26 cellular contexts compared by ENCODE assay signal in genomic region chr4:94011190-94011589, GRCh38.
DNase-seq lines count a peak whose midpoint lies in the region; ATAC-seq, FAIRE-seq and TF ChIP-seq lines count a peak whose summit lies in the region.
"Had no signal": no experiment of that assay in that cellular context is flagged by ENCODE, and none has a peak within 500 bp of the region (broad histone marks: within the 10 kb centered on the region; RNA-seq: fewer than 3 reads in every experiment).

No MANE protein-coding gene starts in this region.

- H3K9me1 ChIP-seq in K562 (ENCODE audit: control insufficient read depth, insufficient read depth, low read length): no peaks in the 10 kb centered on the region

- no peaks in the 10 kb centered on the region for H4K20me1 ChIP-seq in GM23338 (replicated peaks; ENCODE audit: insufficient read depth)
- H4K20me1 ChIP-seq in K562 (replicated peaks; ENCODE audit: control insufficient read depth, insufficient read depth, low read length): no peaks in the 10 kb centered on the region

- no peak for TF ChIP-seq CTCF in GM23338 (conservative IDR thresholded peaks at IDR 0.05; ENCODE audit: low read depth in 2 of 2)
- no peak for TF ChIP-seq CTCF in K562 (IDR thresholded peaks at IDR 0.05 in 2 of 3, conservative IDR thresholded peaks at IDR 0.05 in 1 of 3; ENCODE audit: insufficient read depth in 2 of 3, low read depth in 1 of 3, low read length in 3 of 3)
- TF ChIP-seq CTCF in RWPE1 (conservative IDR thresholded peaks at IDR 0.05; ENCODE audit: low read depth): no peak

- H3K27ac Mint-ChIP-seq in GM23338: 0 out of 2 replicates have a peak overlapping the region, but pooled peaks have one; percentile 1
- H3K27ac Mint-ChIP-seq: CD14-positive monocyte; CD8-positive, alpha-beta memory T cell; T-cell had no signal

- H3K4me2 ChIP-seq in GM23338: no peak overlapping the region
- peak overlapping the region; percentile 27; the same call in 1 of the 2 replicates for H3K4me2 ChIP-seq in K562 (ENCODE audit: insufficient read depth, low read length)

- ATAC-seq in GM23338: peak; percentile 61
- ATAC-seq in K562: peak; percentile 60
- ATAC-seq: PC-3, Right ventricle myocardium inferior, T-cell had no signal

- no peak for TF ChIP-seq EP300 in K562 (IDR thresholded peaks at IDR 0.05; ENCODE audit: low read length)

- POLR2A ChIA-PET in K562 (lab: Yijun Ruan, JAX) (interaction anchor here (0.6 to 1.6 kb wide), 2 partner anchors 9 to 82 kb away, joined by 3 read pairs; no protein-coding TSS in a partner anchor), RWPE1 (lab: Yijun Ruan, JAX; ENCODE audit: low non-redundant PET) (no interaction called here)

- H3K9me3 Mint-ChIP-seq in GM23338: no peaks in the 10 kb centered on the region

- TF ChIP-seq POLR2A in K562 (conservative IDR thresholded peaks at IDR 0.05): no peak

- no TSS peak for BruUV-seq in K562 (replicated peaks; lab: Mats Ljungman, UMichigan)

- peak overlapping the region; percentile 34; the same call in 1 of the 2 replicates for H2AFZ ChIP-seq in GM23338
- H2AFZ ChIP-seq in K562 (ENCODE audit: low read depth, low read length): no peak overlapping the region; the same call in 1 of the 2 replicates

- intact Hi-C loops in K562 (cut with micrococcal nuclease) (no loop called here), head of caudate nucleus (cut with DNase I) (no loop called here)

- no peak overlapping the region for H3K9ac ChIP-seq in K562 (ENCODE audit: insufficient read depth in 1 of 2, low read depth in 2 of 2, low read length in 2 of 2)

- CTCF ChIA-PET in K562 (lab: Yijun Ruan, JAX; ENCODE audit: low intra/inter-chr PET ratio) (no interaction called here), RWPE1 (lab: Yijun Ruan, JAX) (no interaction called here)

- H3K9me2 ChIP-seq in GM23338 (ENCODE audit: insufficient read depth): no peaks in the 10 kb centered on the region

- H3K36me3 ChIP-seq in GM23338 (ENCODE audit: insufficient read depth) (no peaks in the 10 kb centered on the region), K562 (ENCODE audit: control insufficient read depth, insufficient read depth, low read length) (no peaks in the 10 kb centered on the region)
- H3K36me3 ChIP-seq: BE2C, SJCRH30 had no signal

- no peaks in the 10 kb centered on the region for H3K4me1 ChIP-seq in GM23338 (ENCODE audit: insufficient read depth)
- peaks cover 0 to 3% of the 10 kb centered on the region in 2 experiments; a peak in 1 of 5 replicates for H3K4me1 ChIP-seq in K562 (replicated peaks in 1 of 2; ENCODE audit: control insufficient read depth in 2 of 2, insufficient read depth in 2 of 2, low read length in 2 of 2)
- H3K4me1 ChIP-seq: BE2C, SJCRH30 had no signal

- H3K4me3 ChIP-seq in GM23338 (no peak overlapping the region), K562 (no peak overlapping the region)
- H3K4me3 ChIP-seq: SJCRH30 had no signal

- H3K27ac ChIP-seq in GM23338 (ENCODE audit: low read depth) (no peak overlapping the region), K562 (ENCODE audit: extremely low read depth, low read depth, low read length) (no peak overlapping the region), RWPE1 (no peak overlapping the region)
- H3K27ac ChIP-seq: SJCRH30 had no signal

- no peak for FAIRE-seq in K562 (lab: Jason Lieb, UNC)
- FAIRE-seq: GM18507 had no signal

- no peak for TF ChIP-seq RAD21 in K562 (CRISPR knock-in tag; conservative IDR thresholded peaks at IDR 0.05 in 1 of 2, IDR thresholded peaks at IDR 0.05 in 1 of 2)

- H3K9me3 ChIP-seq in K562 (replicated peaks; ENCODE audit: control insufficient read depth, insufficient read depth, low read depth, low read length): no peaks in the 10 kb centered on the region; the same call in 1 of the 2 replicates
- H3K9me3 ChIP-seq: BE2C, SJCRH30 had no signal

- in situ Hi-C loops in K562 (cut with MboI): no loop called here

- 0% methylated on average over 2 of the region's 2 CpGs for WGBS in K562 (ENCODE audit: insufficient coverage, low coverage, missing lambda C conversion rate)

- no peaks in the 10 kb centered on the region for H3F3A ChIP-seq in GM23338 (replicated peaks; ENCODE audit: low read depth)

- no peaks in the 10 kb centered on the region for H3K36me3 Mint-ChIP-seq in GM23338 (ENCODE audit: low read depth)
- H3K36me3 Mint-ChIP-seq: CD14-positive monocyte; CD8-positive, alpha-beta memory T cell; T-cell had no signal

- DNase-seq in GM23338 (ENCODE audit: low spot score) (peak; percentile 7), K562 (ENCODE audit: extremely low read depth in 1 of 4, low spot score in 3 of 4) (peak; percentile 8 to 41 (median 20)), islet precursor cell (peak; percentile 52), head of caudate nucleus (no peak), NCI-H446 (lab: John Stamatoyannopoulos, UW) (no peak), hippocampal formation (lab: John Stamatoyannopoulos, UW) (no peak), RWPE1 (ENCODE audit: low spot score) (no peak)
- DNase-seq: BE2C; Calu3; CD8-positive, alpha-beta memory T cell; H7; KBM-7; MV-4-11; NCI-H1105; NCI-H1436 treated with DMSO at 0.1 percent for 48 hours; NCI-H2029 treated with DMSO at 0.1 percent for 48 hours; NCI-H2171; NCI-H226; NCI-H524; NCI-H748 treated with DMSO at 0.1 percent for 48 hours; PC-3; SJCRH30; T-cell had no signal

- H3K4me1 Mint-ChIP-seq in GM23338: no peaks in the 10 kb centered on the region
- H3K4me1 Mint-ChIP-seq: CD14-positive monocyte; CD8-positive, alpha-beta memory T cell; T-cell had no signal

- H3K27me3 ChIP-seq in GM23338 (ENCODE audit: insufficient read depth) (no peaks in the 10 kb centered on the region), K562 (ENCODE audit: control insufficient read depth in 2 of 2, insufficient read depth in 2 of 2, low read length in 2 of 2) (no peaks in the 10 kb centered on the region)
- H3K27me3 ChIP-seq: BE2C, SJCRH30 had no signal

- H3K79me2 ChIP-seq in GM23338 (replicated peaks; ENCODE audit: insufficient read depth): no peaks in the 10 kb centered on the region
- H3K79me2 ChIP-seq in K562 (ENCODE audit: control insufficient read depth, insufficient read depth, low read length): no peaks in the 10 kb centered on the region

- peaks cover 2% of the 10 kb centered on the region for H3K27me3 Mint-ChIP-seq in GM23338 (ENCODE audit: insufficient read depth, low read depth, poor library complexity)
- H3K27me3 Mint-ChIP-seq: CD8-positive, alpha-beta memory T cell; T-cell had no signal

- H3K4me3 Mint-ChIP-seq in GM23338: no peak overlapping the region
- H3K4me3 Mint-ChIP-seq: CD14-positive monocyte; CD8-positive, alpha-beta memory T cell; T-cell had no signal

TF ChIP-seq in GM23338, 12 proteins besides CTCF, POLR2A, EP300 and RAD21 (continues in another document):
- TF ChIP-seq REST (IDR thresholded peaks at IDR 0.05; ENCODE audit: unreplicated experiment) (no peak), JUNB (IDR thresholded peaks at IDR 0.05; ENCODE audit: unreplicated experiment) (no peak), STAT1 (IDR thresholded peaks at IDR 0.05; ENCODE audit: unreplicated experiment) (no peak)

TF ChIP-seq in K562, 482 proteins besides CTCF, POLR2A, EP300 and RAD21:
- peak; percentile 42; the same call in 1 of the 2 replicates for TF ChIP-seq CBFA2T2 (conservative IDR thresholded peaks at IDR 0.05)
- TF ChIP-seq TRIM25 (IDR thresholded peaks at IDR 0.05; ENCODE audit: borderline replicate concordance): no peak
- 0 out of 2 replicates have a peak, but pooled peaks have one; percentile 17 for TF ChIP-seq DPF2 (IDR thresholded peaks at IDR 0.05)
- no peak for TF ChIP-seq KAT2B (IDR thresholded peaks at IDR 0.05; ENCODE audit: low read depth, low read length)
- TF ChIP-seq TEAD4 (IDR thresholded peaks at IDR 0.05; ENCODE audit: low read length): peak; percentile 41; the same call in 1 of the 2 replicates
- no peak for TF ChIP-seq TEAD4 (CRISPR knock-in tag; IDR thresholded peaks at IDR 0.05; ENCODE audit: borderline replicate concordance)
- TF ChIP-seq CBFA2T3 (IDR thresholded peaks at IDR 0.05): peak; percentile 55
- TF ChIP-seq TAL1 (IDR thresholded peaks at IDR 0.05): peak; percentile 60; the same call in 1 of the 2 replicates
- TF ChIP-seq ZNF124 (CRISPR knock-in tag; IDR thresholded peaks at IDR 0.05): no peak
- peak; percentile 52; the same call in 1 of the 2 replicates for TF ChIP-seq ARID1B (IDR thresholded peaks at IDR 0.05)

Comparison
In these comparisons a context has a peak if more than half of its experiments do, and no peak if none do; other contexts are left out.
1. DNase-seq: peak in GM23338 (single experiment), K562 (4 of 4) and islet precursor cell (single experiment); none in head of caudate nucleus (0 of 42), NCI-H446 (0 of 2), hippocampal formation (0 of 2) and RWPE1 (single experiment).